In the genomic region with DNA sequence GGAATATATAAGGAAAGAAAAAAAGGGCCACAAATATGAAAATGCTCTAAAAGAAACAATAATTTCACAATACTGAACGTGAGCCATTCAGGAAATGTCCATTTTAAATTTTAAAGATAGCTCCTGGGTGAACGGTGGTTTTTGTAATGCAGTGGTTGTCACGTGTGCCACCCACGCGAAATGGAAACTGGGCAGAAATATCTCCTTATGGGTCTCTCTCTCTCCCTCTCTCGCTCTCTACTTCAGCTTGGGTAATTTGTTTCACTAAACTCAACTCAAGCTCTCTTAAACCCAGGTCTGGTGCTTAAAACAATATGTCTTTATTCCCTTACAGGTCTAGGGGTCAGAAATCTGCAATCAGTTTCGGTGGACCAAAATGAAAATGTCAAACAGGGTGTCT, we compare ENCODE assay signal across 11 cellular contexts.
DNase-seq lines count a peak whose midpoint lies in the region; ATAC-seq and TF ChIP-seq lines count a peak whose summit lies in the region.
"Had no signal": no experiment of that assay in that cellular context is flagged by ENCODE, and none has a peak within 500 bp of the region (broad histone marks: within the 10 kb centered on the region; RNA-seq: fewer than 3 reads in every experiment).

No MANE protein-coding gene starts in this region.

- peaks cover 10% of the 10 kb centered on the region for H3K4me1 Mint-ChIP-seq in glutamatergic neuron (ENCODE audit: low read depth, unreplicated experiment)

- H3K27me3 Mint-ChIP-seq in glutamatergic neuron (ENCODE audit: unreplicated experiment) = peaks cover 8% of the 10 kb centered on the region

- H3K4me2 ChIP-seq in SU-DHL-6 (ENCODE audit: low read depth, low read length, poor library complexity, severe bottlenecking) = no peak overlapping the region

- no peaks in the 10 kb centered on the region for H3K79me2 ChIP-seq in SU-DHL-6 (ENCODE audit: insufficient read depth, low read length)

- no peak overlapping the region for H3K27ac Mint-ChIP-seq in glutamatergic neuron (ENCODE audit: unreplicated experiment)

- peak; percentile 40 for ATAC-seq in GM19395 (IDR thresholded peaks at IDR 0.05; ENCODE audit: unreplicated experiment)
- ATAC-seq in HG02938 (IDR thresholded peaks at IDR 0.05; ENCODE audit: unreplicated experiment) = no peak
- ATAC-seq in HG02884 (IDR thresholded peaks at IDR 0.05; ENCODE audit: unreplicated experiment) = no peak
- ATAC-seq: right cardiac atrium had no signal

- no peaks in the 10 kb centered on the region for H3K9me2 ChIP-seq in SU-DHL-6 (replicated peaks; ENCODE audit: insufficient read depth, low read length)

- peak overlapping the region; percentile 6 for H2AFZ ChIP-seq in SU-DHL-6 (ENCODE audit: low read depth, low read length, severe bottlenecking)

- peak overlapping the region; percentile 85 for H3K4me3 Mint-ChIP-seq in glutamatergic neuron (ENCODE audit: unreplicated experiment)

- H3K4me1 ChIP-seq in stomach = peaks cover 0 to 11% (median 2%) of the 10 kb centered on the region in 4 donors

- H3K36me3 Mint-ChIP-seq in glutamatergic neuron (ENCODE audit: unreplicated experiment) = no peaks in the 10 kb centered on the region

- 52 to 74% (median 64%) methylated on average over 7 of the region's 7 CpGs for WGBS in stomach, 5 donors

- no peak for TF ChIP-seq EP300 in stomach (IDR thresholded peaks at IDR 0.05)

- TF ChIP-seq POLR2A in stomach (IDR thresholded peaks at IDR 0.05) = no peak

- H3K27me3 ChIP-seq in SU-DHL-6 (ENCODE audit: low read length) (no peaks in the 10 kb centered on the region), stomach (peaks cover 5 to 83% (median 14%) of the 10 kb centered on the region in 3 donors)

- DNase-seq in GM10266 (ENCODE audit: extremely low spot score) (peak; percentile 66), glutamatergic neuron (no peak), NCI-H748 treated with DMSO at 0.1 percent for 48 hours (lab: John Stamatoyannopoulos, UW) (no peak), stomach (no peak)
- DNase-seq: effector memory CD4-positive, alpha-beta T cell; right cardiac atrium; Right ventricle myocardium superior had no signal

- no peak for TF ChIP-seq CTCF in GM10266 (IDR thresholded peaks at IDR 0.05; ENCODE audit: control insufficient read depth, insufficient read depth, low read depth, missing control alignments)
- no peak for TF ChIP-seq CTCF in SU-DHL-6 (IDR thresholded peaks at IDR 0.05; ENCODE audit: insufficient read depth, low read length, poor library complexity, severe bottlenecking)
- no peak for TF ChIP-seq CTCF in glutamatergic neuron (IDR thresholded peaks at IDR 0.05; ENCODE audit: partially characterized antibody, unreplicated experiment)
- TF ChIP-seq CTCF in stomach (IDR thresholded peaks at IDR 0.05) = no peak

- intact Hi-C loops in stomach (cut with DNase I; ENCODE audit: low total_unique reads) = loop anchor here (10.0 kb wide), 1 partner anchor 247 kb away; no protein-coding TSS in a partner anchor

- H3F3A ChIP-seq in SU-DHL-6 (ENCODE audit: insufficient read depth) = no peaks in the 10 kb centered on the region

- H3K9me3 ChIP-seq in SU-DHL-6 (ENCODE audit: insufficient read depth, low read length) (no peaks in the 10 kb centered on the region), stomach (no peaks in the 10 kb centered on the region)

- no peaks in the 10 kb centered on the region for H4K20me1 ChIP-seq in SU-DHL-6 (ENCODE audit: low read depth, low read length)

- H3K27ac ChIP-seq in SU-DHL-6 (ENCODE audit: low read depth, low read length) = no peak overlapping the region
- H3K27ac ChIP-seq in stomach = no peak overlapping the region

- no peaks in the 10 kb centered on the region for H3K36me3 ChIP-seq in SU-DHL-6 (ENCODE audit: low read length)
- H3K36me3 ChIP-seq in stomach = no peaks in the 10 kb centered on the region

- H3K9ac ChIP-seq in SU-DHL-6 (ENCODE audit: low read length) = no peak overlapping the region

- H3K4me3 ChIP-seq in SU-DHL-6 (ENCODE audit: insufficient read depth, low read length, poor library complexity, severe bottlenecking) = no peak overlapping the region
- no peak overlapping the region for H3K4me3 ChIP-seq in stomach

- peaks cover 3% of the 10 kb centered on the region for H3K9me3 Mint-ChIP-seq in glutamatergic neuron (ENCODE audit: unreplicated experiment)
